In the genomic region with DNA sequence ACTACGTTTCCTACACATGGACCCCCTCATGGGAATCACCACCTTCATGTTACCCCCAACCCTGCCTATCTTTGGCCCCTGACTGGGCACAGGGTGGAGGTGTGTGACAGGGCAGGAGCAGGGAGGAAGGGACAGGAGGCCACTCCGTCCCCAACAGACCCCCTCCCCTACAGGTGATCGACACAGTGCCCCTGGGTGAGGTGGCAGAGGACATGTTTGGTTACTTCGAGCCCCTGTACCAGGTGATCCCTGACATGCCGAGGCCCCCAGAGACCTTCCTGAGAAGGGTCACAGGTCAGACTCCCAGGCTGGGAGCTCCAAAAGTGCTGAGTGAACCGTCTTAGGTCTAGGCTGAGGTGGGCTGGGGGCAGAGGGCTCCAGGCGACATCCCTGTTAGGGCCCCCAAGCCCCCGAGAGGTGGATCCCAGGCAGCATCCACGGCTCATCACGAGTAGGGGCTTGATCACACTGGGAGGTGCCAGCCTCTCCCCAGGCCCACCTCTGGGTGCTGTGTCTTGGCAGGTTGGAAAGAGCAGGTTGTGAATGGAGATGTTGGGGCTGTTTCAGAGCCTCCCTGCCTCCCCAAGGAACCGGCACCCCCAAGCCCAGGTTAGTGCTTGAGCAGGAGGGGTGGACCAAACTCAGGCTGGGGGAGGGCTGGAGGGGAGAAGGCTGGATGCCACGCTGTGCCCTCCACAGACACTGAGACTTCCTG, we compare ENCODE assay signal across 12 cellular contexts. TPM values are rescaled to one million over a fixed set of nuclear protein-coding genes. Genes with fewer than 3 reads are reported as not detected.
DNase-seq lines count a peak whose midpoint lies in the region; ATAC-seq and TF ChIP-seq lines count a peak whose summit lies in the region.
"Had no signal": no experiment of that assay in that cellular context is flagged by ENCODE, and none has a peak within 500 bp of the region (broad histone marks: within the 10 kb centered on the region; RNA-seq: fewer than 3 reads in every experiment).

No MANE protein-coding gene starts in this region.

- intact Hi-C loops in natural killer cell (cut with micrococcal nuclease) = no loop called here

- H3K4me1 Mint-ChIP-seq in natural killer cell = peaks cover 18 to 25% of the 10 kb centered on the region in 2 donors
- H3K4me1 Mint-ChIP-seq in natural killer cell treated with Interleukin-12 subunit alpha and Interleukin-12 subunit beta and Interleukin-15 and Interleukin-18, amount 100 ng/mL, for 72 hours (ENCODE audit: low read depth in 2 of 2) = peaks cover 12 to 26% of the 10 kb centered on the region in 2 donors
- H3K4me1 Mint-ChIP-seq in activated T-helper 17 cell treated with anti-CD3 and anti-CD28 coated beads, Interleukin-2, amount 50 U/mL, for 72 hours = no peaks in the 10 kb centered on the region
- peaks cover 8% of the 10 kb centered on the region for H3K4me1 Mint-ChIP-seq in memory B cell

- no peak for ATAC-seq in natural killer cell
- ATAC-seq in natural killer cell treated with Interleukin-12 subunit alpha and Interleukin-12 subunit beta and Interleukin-15 and Interleukin-18, amount 100 ng/mL, for 72 hours = no peak
- no peak for ATAC-seq in activated T-helper 17 cell treated with anti-CD3 and anti-CD28 coated beads, Interleukin-2, amount 50 U/mL, for 72 hours (replicated peaks)
- ATAC-seq in memory B cell (ENCODE audit: low read depth) = no peak

- peak overlapping the region in 1 of 2 donors; percentile 77 for H3K27ac Mint-ChIP-seq in natural killer cell
- no peak overlapping the region for H3K27ac Mint-ChIP-seq in natural killer cell treated with Interleukin-12 subunit alpha and Interleukin-12 subunit beta and Interleukin-15 and Interleukin-18, amount 100 ng/mL, for 72 hours
- no peak overlapping the region for H3K27ac Mint-ChIP-seq in activated T-helper 17 cell treated with anti-CD3 and anti-CD28 coated beads, Interleukin-2, amount 50 U/mL, for 72 hours
- no peak overlapping the region for H3K27ac Mint-ChIP-seq in memory B cell

- no peaks in the 10 kb centered on the region for H3K36me3 Mint-ChIP-seq in natural killer cell
- H3K36me3 Mint-ChIP-seq in natural killer cell treated with Interleukin-12 subunit alpha and Interleukin-12 subunit beta and Interleukin-15 and Interleukin-18, amount 100 ng/mL, for 72 hours = no peaks in the 10 kb centered on the region
- H3K36me3 Mint-ChIP-seq in activated T-helper 17 cell treated with anti-CD3 and anti-CD28 coated beads, Interleukin-2, amount 50 U/mL, for 72 hours (ENCODE audit: low read depth) = no peaks in the 10 kb centered on the region
- no peaks in the 10 kb centered on the region for H3K36me3 Mint-ChIP-seq in memory B cell

- H3K9me3 Mint-ChIP-seq in natural killer cell (no peaks in the 10 kb centered on the region), memory B cell (no peaks in the 10 kb centered on the region)
- no peaks in the 10 kb centered on the region for H3K9me3 Mint-ChIP-seq in natural killer cell treated with Interleukin-12 subunit alpha and Interleukin-12 subunit beta and Interleukin-15 and Interleukin-18, amount 100 ng/mL, for 72 hours
- H3K9me3 Mint-ChIP-seq in activated T-helper 17 cell treated with anti-CD3 and anti-CD28 coated beads, Interleukin-2, amount 50 U/mL, for 72 hours = no peaks in the 10 kb centered on the region
- H3K9me3 Mint-ChIP-seq: CD14-positive monocyte had no signal

- no peak for DNase-seq in natural killer cell
- DNase-seq in natural killer cell treated with Interleukin-12 subunit alpha and Interleukin-12 subunit beta and Interleukin-15 and Interleukin-18, amount 100 ng/mL, for 72 hours (ENCODE audit: low spot score) = no peak
- no peak for DNase-seq in memory B cell (ENCODE audit: low spot score in 2 of 2)
- DNase-seq in HUDEP-2 (lab: John Stamatoyannopoulos, UW; ENCODE audit: unreplicated experiment in 76 of 76) = no peak
- DNase-seq in mucosa of gallbladder (ENCODE audit: low spot score) = no peak
- no peak for DNase-seq in cortex of kidney (lab: John Stamatoyannopoulos, UW)
- DNase-seq in DMS 273 treated with DMSO at 0.1 percent for 48 hours (lab: John Stamatoyannopoulos, UW) = no peak
- DNase-seq: MG63; stimulated activated CD8-positive, alpha-beta memory T cell treated with anti-CD3 and anti-CD28 coated beads, Interleukin-4, amount 100 ng/mL, for 48 hours; T-helper 9 cell had no signal

- no peaks in the 10 kb centered on the region for H3K27me3 Mint-ChIP-seq in natural killer cell (ENCODE audit: low read depth in 2 of 2)
- no peaks in the 10 kb centered on the region for H3K27me3 Mint-ChIP-seq in natural killer cell treated with Interleukin-12 subunit alpha and Interleukin-12 subunit beta and Interleukin-15 and Interleukin-18, amount 100 ng/mL, for 72 hours
- H3K27me3 Mint-ChIP-seq in activated T-helper 17 cell treated with anti-CD3 and anti-CD28 coated beads, Interleukin-2, amount 50 U/mL, for 72 hours = no peaks in the 10 kb centered on the region
- H3K27me3 Mint-ChIP-seq in memory B cell = no peaks in the 10 kb centered on the region

- peak overlapping the region; percentile 90 for H3K4me3 Mint-ChIP-seq in natural killer cell
- no peak overlapping the region for H3K4me3 Mint-ChIP-seq in natural killer cell treated with Interleukin-12 subunit alpha and Interleukin-12 subunit beta and Interleukin-15 and Interleukin-18, amount 100 ng/mL, for 72 hours
- peak overlapping the region; percentile 80 for H3K4me3 Mint-ChIP-seq in activated T-helper 17 cell treated with anti-CD3 and anti-CD28 coated beads, Interleukin-2, amount 50 U/mL, for 72 hours
- H3K4me3 Mint-ChIP-seq in memory B cell = peak overlapping the region; percentile 92

- TF ChIP-seq CTCF in natural killer cell (IDR thresholded peaks at IDR 0.05) = no peak

RNA-seq across cellular contexts. Expression of gene ACBD4, which starts 1.5 kb away (rescaled TPM):
- total RNA-seq in natural killer cell (10 to 100 TPM; 12.0 to 15.9 (median 14.2) TPM), mucosa of gallbladder (29.8 TPM)
- total RNA-seq in natural killer cell treated with Interleukin-12 subunit alpha and Interleukin-12 subunit beta and Interleukin-15 and Interleukin-18, amount 100 ng/mL, for 72 hours = 10 to 100 TPM in 1 of 2 donors, 1 to 10 TPM in 1; 8.3 to 14.8 TPM
- total RNA-seq in activated T-helper 17 cell treated with anti-CD3 and anti-CD28 coated beads, Interleukin-2, amount 50 U/mL, for 72 hours = 10 to 100 TPM in 1 of 2 donors, 1 to 10 TPM in 1; 9.8 to 12.6 TPM

RNA-seq across cellular contexts. Expression of gene PLCD3, which starts 4.7 kb away (rescaled TPM):
- total RNA-seq in natural killer cell (1 to 10 TPM; 2.5 to 2.9 (median 2.5) TPM), mucosa of gallbladder (63.6 TPM)
- total RNA-seq in natural killer cell treated with Interleukin-12 subunit alpha and Interleukin-12 subunit beta and Interleukin-15 and Interleukin-18, amount 100 ng/mL, for 72 hours = 1 to 10 TPM; 2.7 to 5.9 TPM
- 1 to 10 TPM; 3.1 to 6.5 TPM for total RNA-seq in activated T-helper 17 cell treated with anti-CD3 and anti-CD28 coated beads, Interleukin-2, amount 50 U/mL, for 72 hours

RNA-seq across cellular contexts. Expression of gene HEXIM1, which starts 11.3 kb away (rescaled TPM):
- total RNA-seq in natural killer cell (10 to 100 TPM; 64.9 to 80.7 (median 79.8) TPM), mucosa of gallbladder (62.5 TPM)
- total RNA-seq in natural killer cell treated with Interleukin-12 subunit alpha and Interleukin-12 subunit beta and Interleukin-15 and Interleukin-18, amount 100 ng/mL, for 72 hours = 10 to 100 TPM; 48.0 to 66.9 TPM
- total RNA-seq in activated T-helper 17 cell treated with anti-CD3 and anti-CD28 coated beads, Interleukin-2, amount 50 U/mL, for 72 hours = 10 to 100 TPM; 45.9 to 66.4 TPM

RNA-seq across cellular contexts. Expression of gene HEXIM2, which starts 24.7 kb away (rescaled TPM):
- total RNA-seq in natural killer cell = 1 to 10 TPM; 4.1 to 5.3 (median 4.5) TPM
- total RNA-seq in natural killer cell treated with Interleukin-12 subunit alpha and Interleukin-12 subunit beta and Interleukin-15 and Interleukin-18, amount 100 ng/mL, for 72 hours = 10 to 100 TPM in 1 of 2 donors, 1 to 10 TPM in 1; 6.1 to 10.7 TPM
- 1 to 10 TPM; 6.1 to 8.5 TPM for total RNA-seq in activated T-helper 17 cell treated with anti-CD3 and anti-CD28 coated beads, Interleukin-2, amount 50 U/mL, for 72 hours
- 14.9 TPM for total RNA-seq in mucosa of gallbladder
